1 cellular context compared by ENCODE assay signal in genomic region chr5:92553326-92553725, GRCh38.
TF ChIP-seq lines count a peak whose summit lies in the region.

No MANE protein-coding gene starts in this region.

TF ChIP-seq in SK-N-SH treated with all-trans-retinoic acid at 6 μM for 48 hours, 23 proteins besides CTCF, POLR2A, EP300 and RAD21 (continued from another document):
- TF ChIP-seq ZNF565 (CRISPR knock-in tag; conservative IDR thresholded peaks at IDR 0.05; ENCODE audit: low read depth) = no peak
- no peak for TF ChIP-seq ISL1 (CRISPR knock-in tag; IDR thresholded peaks at IDR 0.05)
- TF ChIP-seq ZNF8 (CRISPR knock-in tag; IDR thresholded peaks at IDR 0.05) = no peak
- no peak for TF ChIP-seq PPARA (CRISPR knock-in tag; IDR thresholded peaks at IDR 0.05; ENCODE audit: borderline replicate concordance)
- no peak for TF ChIP-seq ZNF70 (CRISPR knock-in tag; IDR thresholded peaks at IDR 0.05)
- no peak for TF ChIP-seq POU6F1 (CRISPR knock-in tag; IDR thresholded peaks at IDR 0.05; ENCODE audit: borderline replicate concordance, low read depth)
- TF ChIP-seq CSDC2 (CRISPR knock-in tag; IDR thresholded peaks at IDR 0.05) = no peak
- no peak for TF ChIP-seq CREB5 (CRISPR knock-in tag; IDR thresholded peaks at IDR 0.05; ENCODE audit: low read depth)
- no peak for TF ChIP-seq RARB (CRISPR knock-in tag; IDR thresholded peaks at IDR 0.05)
- no peak for TF ChIP-seq TCF4 (CRISPR knock-in tag; IDR thresholded peaks at IDR 0.05; ENCODE audit: borderline replicate concordance)
- no peak for TF ChIP-seq OSR1 (CRISPR knock-in tag; IDR thresholded peaks at IDR 0.05)
TF ChIP-seq in SK-N-SH treated with all-trans-retinoic acid at 6 μM for 48 hours: peak in this region for 0.
